Comparison of ENCODE assay signal across 11 cellular contexts in the genomic region with DNA sequence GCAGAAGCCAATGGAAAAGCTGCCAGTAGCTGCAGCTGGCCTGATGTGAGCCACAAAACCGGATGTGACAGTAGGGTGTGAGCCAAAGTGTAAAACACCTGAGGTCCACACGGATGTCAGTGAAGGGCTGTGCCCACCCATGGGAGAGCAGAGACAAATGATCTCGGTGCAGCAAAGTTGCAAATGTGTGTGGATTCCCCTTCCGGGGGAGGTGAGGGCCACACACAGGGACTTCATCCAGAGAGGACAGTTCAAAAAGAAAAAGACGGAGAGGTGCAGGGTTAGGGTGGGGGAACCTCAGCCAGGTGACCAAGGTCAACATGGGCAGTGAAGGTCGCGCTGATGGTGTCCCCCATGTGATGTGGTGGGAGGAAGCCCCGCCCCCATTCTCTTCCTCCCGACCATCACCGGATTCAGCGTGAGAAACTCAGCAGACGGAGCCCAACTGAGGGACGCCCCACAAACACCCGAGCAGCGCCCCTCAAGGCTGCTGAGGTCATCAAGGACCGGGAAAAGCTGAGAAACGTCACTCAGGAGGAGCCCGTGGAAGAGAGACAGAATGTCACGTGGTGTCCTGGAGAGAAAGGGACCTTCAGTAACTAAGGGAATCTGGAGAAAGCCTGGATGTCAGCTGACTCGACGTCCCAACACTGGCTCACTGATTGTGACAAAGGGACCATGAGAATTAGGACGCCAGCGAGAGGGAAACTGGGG. TPM values are rescaled to one million over a fixed set of nuclear protein-coding genes. Genes with fewer than 3 reads are reported as not detected.
DNase-seq lines count a peak whose midpoint lies in the region; ATAC-seq and TF ChIP-seq lines count a peak whose summit lies in the region.
"Had no signal": no experiment of that assay in that cellular context is flagged by ENCODE, and none has a peak within 500 bp of the region (broad histone marks: within the 10 kb centered on the region; RNA-seq: fewer than 3 reads in every experiment).

No MANE protein-coding gene starts in this region.

- CTCF ChIA-PET in activated CD4-positive, alpha-beta T cell treated with anti-CD3 and anti-CD28 coated beads for 36 hours (lab: Charles Lee) = interaction anchor here (0.6 to 1.2 kb wide), 4 partner anchors 18 to 124 kb away, joined by 3 to 4 read pairs (median 3); a partner anchor contains a TSS

- H3K27me3 Mint-ChIP-seq in activated CD4-positive, alpha-beta T cell treated with anti-CD3 and anti-CD28 coated beads for 36 hours = no peaks in the 10 kb centered on the region
- H3K27me3 Mint-ChIP-seq in T-helper 2 cell treated with Interferon-gamma antibody and Interleukin-4, amounts not matched to agents 5 μg/mL and 100 μg/mL, for 36 hours (ENCODE audit: low read depth) = peaks cover 5% of the 10 kb centered on the region

- intact Hi-C loops in activated CD4-positive, alpha-beta T cell treated with anti-CD3 and anti-CD28 coated beads for 36 hours (cut with DNase I, micrococcal nuclease) = no loop called here
- intact Hi-C loops in spleen (cut with DNase I; ENCODE audit: low total_unique reads) = no loop called here

- no peaks in the 10 kb centered on the region for H3K36me3 ChIP-seq in spleen

- peaks cover 20% of the 10 kb centered on the region for H3K4me1 Mint-ChIP-seq in activated CD4-positive, alpha-beta T cell treated with anti-CD3 and anti-CD28 coated beads for 36 hours
- peaks cover 21% of the 10 kb centered on the region for H3K4me1 Mint-ChIP-seq in T-helper 2 cell treated with Interferon-gamma antibody and Interleukin-4, amounts not matched to agents 5 μg/mL and 100 μg/mL, for 36 hours (ENCODE audit: low read depth)

- ATAC-seq in activated CD4-positive, alpha-beta T cell treated with anti-CD3 and anti-CD28 coated beads for 36 hours = peak; percentile 66
- no peak for ATAC-seq in GM21529 (IDR thresholded peaks at IDR 0.05; ENCODE audit: unreplicated experiment)

- H3K27ac Mint-ChIP-seq in activated CD4-positive, alpha-beta T cell treated with anti-CD3 and anti-CD28 coated beads for 36 hours = peak overlapping the region; percentile 68
- peak overlapping the region; percentile 91 for H3K27ac Mint-ChIP-seq in T-helper 2 cell treated with Interferon-gamma antibody and Interleukin-4, amounts not matched to agents 5 μg/mL and 100 μg/mL, for 36 hours

- WGBS in spleen, 5 donors = 13 to 23% (median 19%) methylated on average over 23 of the region's 23 CpGs

- POLR2A ChIA-PET in activated CD4-positive, alpha-beta T cell treated with anti-CD3 and anti-CD28 coated beads for 36 hours (lab: Charles Lee) = no interaction called here

- TF ChIP-seq POLR2A in spleen (IDR thresholded peaks at IDR 0.05) = no peak

- peak; percentile 42 for DNase-seq in activated CD4-positive, alpha-beta T cell treated with anti-CD3 and anti-CD28 coated beads for 36 hours
- no peak for DNase-seq in activated CD4-positive, alpha-beta T cell treated with anti-CD3 and anti-CD28 coated beads, Interleukin-2, amount 50 U/mL, for 4 hours
- no peak for DNase-seq in T-helper 2 cell treated with Interferon-gamma antibody and Interleukin-4, amounts not matched to agents 5 μg/mL and 100 μg/mL, for 36 hours (ENCODE audit: low spot score)
- DNase-seq in fibroblast of villous mesenchyme (ENCODE audit: low read depth) (peak; percentile 21), spleen (no peak), SHP77 (lab: John Stamatoyannopoulos, UW) (no peak), DMS153 (lab: John Stamatoyannopoulos, UW) (no peak)
- DNase-seq: cerebellar nuclear complex, NCI-H187, trophoblast cell had no signal

- H3K27ac ChIP-seq in spleen = peak overlapping the region in 7 of 8 donors; percentile 8 to 69 (median 53)

- peak overlapping the region; percentile 20 for H3K4me3 Mint-ChIP-seq in activated CD4-positive, alpha-beta T cell treated with anti-CD3 and anti-CD28 coated beads for 36 hours
- peak overlapping the region; percentile 83 for H3K4me3 Mint-ChIP-seq in T-helper 2 cell treated with Interferon-gamma antibody and Interleukin-4, amounts not matched to agents 5 μg/mL and 100 μg/mL, for 36 hours

- H3K9me3 ChIP-seq in spleen = no peaks in the 10 kb centered on the region

- H3K9me3 Mint-ChIP-seq in activated CD4-positive, alpha-beta T cell treated with anti-CD3 and anti-CD28 coated beads for 36 hours (ENCODE audit: low read depth) = no peaks in the 10 kb centered on the region
- no peaks in the 10 kb centered on the region for H3K9me3 Mint-ChIP-seq in T-helper 2 cell treated with Interferon-gamma antibody and Interleukin-4, amounts not matched to agents 5 μg/mL and 100 μg/mL, for 36 hours

- H3K27me3 ChIP-seq in spleen (replicated peaks in 1 of 7) = peaks cover 0 to 4% (median 0%) of the 10 kb centered on the region in 7 donors

- H3K4me3 ChIP-seq in fibroblast of villous mesenchyme (ENCODE audit: low read depth, low read length) (no peak overlapping the region), spleen (peak overlapping the region in 2 of 8 donors; percentile 0 to 38)

- peaks cover 9 to 54% (median 37%) of the 10 kb centered on the region in 6 donors for H3K4me1 ChIP-seq in spleen

- no peaks in the 10 kb centered on the region for H3K36me3 Mint-ChIP-seq in activated CD4-positive, alpha-beta T cell treated with anti-CD3 and anti-CD28 coated beads for 36 hours (ENCODE audit: low read depth)
- H3K36me3 Mint-ChIP-seq in T-helper 2 cell treated with Interferon-gamma antibody and Interleukin-4, amounts not matched to agents 5 μg/mL and 100 μg/mL, for 36 hours (ENCODE audit: low read depth) = no peaks in the 10 kb centered on the region

- TF ChIP-seq CTCF in fibroblast of villous mesenchyme (IDR thresholded peaks at IDR 0.05; ENCODE audit: insufficient read depth, low read depth, low read length) (no peak), spleen (IDR thresholded peaks at IDR 0.05 in 8 of 11, conservative IDR thresholded peaks at IDR 0.05 in 3 of 11) (no peak)

RNA-seq across cellular contexts. Expression of a gene that starts 11.4 kb away (rescaled TPM):
- not detected for total RNA-seq in activated CD4-positive, alpha-beta T cell treated with anti-CD3 and anti-CD28 coated beads for 36 hours
- total RNA-seq in fibroblast of villous mesenchyme (10.8 and 21.9 TPM in 2 replicates), spleen (100 to 1,000 TPM; 134 to 457 (median 378) TPM)
- 1,000 to 10,000 TPM in 1 of 3 donors, 100 to 1,000 TPM in 2; 462 to 1,396 (median 703) TPM for polyA plus RNA-seq in spleen

RNA-seq across cellular contexts. Expression of a gene that starts 13.9 kb away (rescaled TPM):
- total RNA-seq in activated CD4-positive, alpha-beta T cell treated with anti-CD3 and anti-CD28 coated beads for 36 hours = 1 to 10 TPM; 1.1 to 1.5 TPM
- total RNA-seq in fibroblast of villous mesenchyme (0.86 TPM in 1 of 2 replicates, not detected in the other), spleen (10 to 100 TPM in 4 of 7 donors, 1 to 10 TPM in 3; 3.1 to 63.4 (median 12.5) TPM)
- 1 to 10 TPM in 2 of 3 donors, under 1 TPM in 1; 0.83 to 6.7 (median 4.8) TPM for polyA plus RNA-seq in spleen

RNA-seq across cellular contexts. Expression of a gene that starts 16.9 kb away (rescaled TPM):
- not detected for total RNA-seq in activated CD4-positive, alpha-beta T cell treated with anti-CD3 and anti-CD28 coated beads for 36 hours
- 3.2 and 3.5 TPM in 2 replicates for total RNA-seq in fibroblast of villous mesenchyme
- total RNA-seq in spleen = 1 to 10 TPM; 1.8 to 8.3 (median 3.3) TPM
- polyA plus RNA-seq in spleen = 1 to 10 TPM; 1.3 to 4.7 (median 2.3) TPM

RNA-seq across cellular contexts. Expression of a gene that starts 20.9 kb away (rescaled TPM):
- under 1 TPM in 1 of 2 experiments, not detected in 1; 0.77 TPM for total RNA-seq in activated CD4-positive, alpha-beta T cell treated with anti-CD3 and anti-CD28 coated beads for 36 hours
- total RNA-seq in fibroblast of villous mesenchyme (0.86 TPM in 1 of 2 replicates, not detected in the other), spleen (1 to 10 TPM in 6 of 7 donors, not detected in 1; 2.3 to 7.4 (median 3.8) TPM)
- 1 to 10 TPM; 3.2 to 4.3 (median 3.7) TPM for polyA plus RNA-seq in spleen

RNA-seq across cellular contexts. Expression of a gene that starts 21.4 kb away (rescaled TPM):
- total RNA-seq in activated CD4-positive, alpha-beta T cell treated with anti-CD3 and anti-CD28 coated beads for 36 hours = 10 to 100 TPM; 54.4 to 66.4 TPM
- total RNA-seq in fibroblast of villous mesenchyme = 104 and 115 TPM in 2 replicates
- total RNA-seq in spleen = 100 to 1,000 TPM in 6 of 7 donors, 10 to 100 TPM in 1; 97.6 to 170 (median 105) TPM
- 100 to 1,000 TPM in 2 of 3 donors, 10 to 100 TPM in 1; 90.8 to 154 (median 123) TPM for polyA plus RNA-seq in spleen

Comparison
In these comparisons a context has a peak if more than half of its experiments do, and no peak if none do; other contexts are left out.
1. DNase-seq: peak in activated CD4-positive, alpha-beta T cell treated with anti-CD3 and anti-CD28 coated beads for 36 hours (single experiment) and fibroblast of villous mesenchyme (single experiment); none in activated CD4-positive, alpha-beta T cell treated with anti-CD3 and anti-CD28 coated beads, Interleukin-2, amount 50 U/mL, for 4 hours (0 of 2), T-helper 2 cell treated with Interferon-gamma antibody and Interleukin-4, amounts not matched to agents 5 μg/mL and 100 μg/mL, for 36 hours (single experiment), spleen (single experiment), SHP77 (0 of 2) and DMS153 (single experiment).